16 cellular contexts compared by ENCODE assay signal in genomic region chr17:65043802-65044201, GRCh38. TPM values are rescaled to one million over a fixed set of nuclear protein-coding genes. Genes with fewer than 3 reads are reported as not detected.
DNase-seq lines count a peak whose midpoint lies in the region; ATAC-seq and TF ChIP-seq lines count a peak whose summit lies in the region.
"Had no signal": no experiment of that assay in that cellular context is flagged by ENCODE, and none has a peak within 500 bp of the region (broad histone marks: within the 10 kb centered on the region; RNA-seq: fewer than 3 reads in every experiment).

No MANE protein-coding gene starts in this region.

- H3K4me1 Mint-ChIP-seq in activated naive CD4-positive, alpha-beta T cell treated with anti-CD3 and anti-CD28 coated beads, Interleukin-2, amount 50 U/mL, for 24 hours, result peaks cover 79% of the 10 kb centered on the region
- peaks cover 85% of the 10 kb centered on the region for H3K4me1 Mint-ChIP-seq in activated B cell treated with CpG ODN at 0.5 μM for 24 hours
- peaks cover 27% of the 10 kb centered on the region for H3K4me1 Mint-ChIP-seq in memory B cell

- peak overlapping the region; percentile 16 for H3K27ac ChIP-seq in urinary bladder (ENCODE audit: low read depth)
- H3K27ac ChIP-seq: coronary artery, left ventricle myocardium inferior, psoas muscle, uterus had no signal

- intact Hi-C loops in activated B cell treated with CpG ODN at 0.5 μM for 24 hours (cut with micrococcal nuclease), result no loop called here

- CTCF ChIA-PET in activated B cell treated with CpG ODN at 0.5 μM for 24 hours (lab: Charles Lee), result no interaction called here

- no peak for DNase-seq in activated naive CD4-positive, alpha-beta T cell treated with anti-CD3 and anti-CD28 coated beads, Interleukin-2, amount 50 U/mL, for 72 hours (ENCODE audit: low spot score in 2 of 2)
- no peak for DNase-seq in activated B cell treated with CpG ODN at 0.5 μM for 24 hours
- no peak for DNase-seq in memory B cell (ENCODE audit: low spot score in 2 of 2)
- no peak for DNase-seq in NCI-H1436 treated with DMSO at 0.1 percent for 48 hours (lab: John Stamatoyannopoulos, UW)
- DNase-seq in DMS114 treated with DMSO at 0.1 percent for 48 hours (lab: John Stamatoyannopoulos, UW; ENCODE audit: unreplicated experiment), result no peak
- DNase-seq in HT-29 (ENCODE audit: low spot score), result no peak
- DNase-seq: GF-D8, left ventricle myocardium inferior, NCI-H1436, NCI-H345, psoas muscle, Right ventricle myocardium superior, uterus had no signal

- no peaks in the 10 kb centered on the region for H3K9me3 Mint-ChIP-seq in activated naive CD4-positive, alpha-beta T cell treated with anti-CD3 and anti-CD28 coated beads, Interleukin-2, amount 50 U/mL, for 24 hours
- H3K9me3 Mint-ChIP-seq in activated naive CD4-positive, alpha-beta T cell treated with anti-CD3 and anti-CD28 coated beads, Interleukin-2, amount 50 U/mL, for 72 hours, result peaks cover 0 to 5% of the 10 kb centered on the region in 2 donors
- no peaks in the 10 kb centered on the region for H3K9me3 Mint-ChIP-seq in activated B cell treated with CpG ODN at 0.5 μM for 24 hours
- H3K9me3 Mint-ChIP-seq in memory B cell, result no peaks in the 10 kb centered on the region

- H3K27me3 Mint-ChIP-seq in activated naive CD4-positive, alpha-beta T cell treated with anti-CD3 and anti-CD28 coated beads, Interleukin-2, amount 50 U/mL, for 24 hours, result no peaks in the 10 kb centered on the region
- H3K27me3 Mint-ChIP-seq in activated B cell treated with CpG ODN at 0.5 μM for 24 hours (no peaks in the 10 kb centered on the region), memory B cell (no peaks in the 10 kb centered on the region)

- no peak for ATAC-seq in activated naive CD4-positive, alpha-beta T cell treated with anti-CD3 and anti-CD28 coated beads, Interleukin-2, amount 50 U/mL, for 72 hours
- no peak for ATAC-seq in activated B cell treated with CpG ODN at 0.5 μM for 24 hours (ENCODE audit: low read depth)
- ATAC-seq in memory B cell (ENCODE audit: low read depth), result no peak
- ATAC-seq: psoas muscle had no signal

- TF ChIP-seq CTCF in activated B cell treated with CpG ODN at 0.5 μM for 24 hours (IDR thresholded peaks at IDR 0.05), result no peak

- H3K4me3 Mint-ChIP-seq in activated naive CD4-positive, alpha-beta T cell treated with anti-CD3 and anti-CD28 coated beads, Interleukin-2, amount 50 U/mL, for 24 hours, result peak overlapping the region; percentile 51
- H3K4me3 Mint-ChIP-seq in activated B cell treated with CpG ODN at 0.5 μM for 24 hours (no peak overlapping the region), memory B cell (peak overlapping the region; percentile 32)

- POLR2A ChIA-PET in activated B cell treated with CpG ODN at 0.5 μM for 24 hours (lab: Charles Lee), result interaction anchor here (0.8 to 1.8 kb wide), 6 partner anchors 11 to 77 kb away, joined by 3 to 7 read pairs (median 3); partner anchors contain the start of gene GNA13

- H3K4me1 ChIP-seq in urinary bladder (ENCODE audit: insufficient read depth), result peaks cover 5% of the 10 kb centered on the region

- no peak overlapping the region for H3K27ac Mint-ChIP-seq in activated naive CD4-positive, alpha-beta T cell treated with anti-CD3 and anti-CD28 coated beads, Interleukin-2, amount 50 U/mL, for 24 hours
- peak overlapping the region in 1 of 2 donors; percentile 73 for H3K27ac Mint-ChIP-seq in activated naive CD4-positive, alpha-beta T cell treated with anti-CD3 and anti-CD28 coated beads, Interleukin-2, amount 50 U/mL, for 72 hours
- H3K27ac Mint-ChIP-seq in activated B cell treated with CpG ODN at 0.5 μM for 24 hours (peak overlapping the region; percentile 71), memory B cell (peak overlapping the region; percentile 85)

- H3K4me3 ChIP-seq in urinary bladder (ENCODE audit: low read depth, low read length), result no peak overlapping the region
- H3K4me3 ChIP-seq: coronary artery, left ventricle myocardium inferior, psoas muscle, uterus had no signal

- WGBS in urinary bladder, result 82% methylated on average over 6 of the region's 6 CpGs

- H3K36me3 ChIP-seq in urinary bladder (ENCODE audit: insufficient read depth), result no peaks in the 10 kb centered on the region
- H3K36me3 ChIP-seq: uterus had no signal

- peaks cover 24% of the 10 kb centered on the region for H3K36me3 Mint-ChIP-seq in activated naive CD4-positive, alpha-beta T cell treated with anti-CD3 and anti-CD28 coated beads, Interleukin-2, amount 50 U/mL, for 24 hours
- peaks cover 10 to 46% of the 10 kb centered on the region in 2 donors for H3K36me3 Mint-ChIP-seq in activated naive CD4-positive, alpha-beta T cell treated with anti-CD3 and anti-CD28 coated beads, Interleukin-2, amount 50 U/mL, for 72 hours
- H3K36me3 Mint-ChIP-seq in activated B cell treated with CpG ODN at 0.5 μM for 24 hours (ENCODE audit: low read depth), result peaks cover 65% of the 10 kb centered on the region
- peaks cover 19% of the 10 kb centered on the region for H3K36me3 Mint-ChIP-seq in memory B cell

RNA-seq across cellular contexts. Expression of gene GNA13, which starts 12.7 kb away (rescaled TPM):
- total RNA-seq in activated naive CD4-positive, alpha-beta T cell treated with anti-CD3 and anti-CD28 coated beads, Interleukin-2, amount 50 U/mL, for 72 hours, result 10 to 100 TPM; 53.0 to 74.7 TPM
- total RNA-seq in activated B cell treated with CpG ODN at 0.5 μM for 24 hours, result 70.8 and 75.8 TPM in 2 replicates
- total RNA-seq in urinary bladder, result 106 TPM
- polyA plus RNA-seq in urinary bladder, result 27.8 TPM
- 12.0 and 12.5 TPM in 2 replicates for total RNA-seq in HT-29 (2014; rRNA removed; shearing (Covaris generic))
